In the genomic region with DNA sequence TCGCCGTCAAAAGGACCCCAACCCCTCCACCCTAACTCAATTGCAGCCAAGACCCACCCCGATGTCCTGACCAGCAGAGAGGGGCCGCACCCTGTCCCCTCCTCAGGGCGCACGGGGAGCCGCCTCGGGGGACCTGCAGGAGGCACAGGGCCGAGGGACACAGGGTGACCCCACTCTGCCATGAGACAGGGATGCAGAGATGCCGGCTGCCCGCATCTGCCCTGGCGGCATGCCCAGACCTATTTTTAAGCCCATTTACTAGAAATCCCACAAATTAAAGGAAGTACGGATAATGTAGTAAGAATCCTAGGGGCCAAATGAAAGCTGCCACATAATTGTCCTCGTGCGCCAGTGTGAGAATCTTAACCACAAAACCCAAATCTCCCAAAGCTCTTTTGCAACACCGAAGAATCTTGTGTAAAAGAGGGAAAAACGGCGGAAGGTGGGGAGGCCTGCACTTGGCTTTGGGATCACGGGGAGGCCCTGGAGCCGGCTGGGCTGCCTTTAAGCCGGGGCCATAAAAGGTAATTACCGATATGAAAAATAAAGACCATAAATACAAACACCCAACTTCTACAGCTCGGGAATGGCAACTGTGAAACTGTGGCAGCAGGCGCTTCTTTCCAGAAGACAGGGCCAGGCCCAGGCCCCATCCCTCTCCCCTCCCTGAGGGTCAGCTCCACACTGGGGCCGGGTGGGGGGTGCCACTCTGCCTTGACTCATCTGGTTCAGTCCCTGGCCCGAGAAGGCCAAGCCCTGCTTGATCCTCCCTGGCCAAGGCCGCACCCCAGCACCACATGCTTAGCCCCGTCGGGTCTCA, we compare ENCODE assay signal across 12 cellular contexts. TPM values are rescaled to one million over a fixed set of nuclear protein-coding genes. Genes with fewer than 3 reads are reported as not detected.
A peak's percentile ranks its signal among the peaks of the same experiment; 100 is the strongest.
DNase-seq lines count a peak whose midpoint lies in the region; ATAC-seq and TF ChIP-seq lines count a peak whose summit lies in the region.
"Had no signal": no experiment of that assay in that cellular context is flagged by ENCODE, and none has a peak within 500 bp of the region (broad histone marks: within the 10 kb centered on the region; RNA-seq: fewer than 3 reads in every experiment).

No MANE protein-coding gene starts in this region.

- no peak for ATAC-seq in HG03460 (IDR thresholded peaks at IDR 0.05; ENCODE audit: unreplicated experiment)
- ATAC-seq in GM21447 (IDR thresholded peaks at IDR 0.05; ENCODE audit: unreplicated experiment), result no peak
- ATAC-seq in activated naive CD8-positive, alpha-beta T cell treated with anti-CD3 and anti-CD28 coated beads, Interleukin-2, amount 50 U/mL, for 24 hours, result no peak

- peak; percentile 63 for DNase-seq in BJ (ENCODE audit: low read depth)
- peak; percentile 69 for DNase-seq in LHCN-M2 (ENCODE audit: low read depth)
- peak; percentile 72 for DNase-seq in astrocyte of the spinal cord (ENCODE audit: low read depth, low spot score)
- peak; percentile 36 for DNase-seq in myocyte (ENCODE audit: low read depth)
- no peak for DNase-seq in NCI-H1694 (lab: John Stamatoyannopoulos, UW)
- no peak for DNase-seq in activated naive CD8-positive, alpha-beta T cell treated with anti-CD3 and anti-CD28 coated beads, Interleukin-2, amount 50 U/mL, for 24 hours
- DNase-seq: KG1, NCI-H510A had no signal

- TF ChIP-seq CTCF in BJ (IDR thresholded peaks at IDR 0.05; ENCODE audit: insufficient read depth, low read depth, low read length) (no peak), astrocyte of the spinal cord (IDR thresholded peaks at IDR 0.05; ENCODE audit: low read depth, low read length) (no peak)

- no peaks in the 10 kb centered on the region for H3K27me3 ChIP-seq in BJ (ENCODE audit: control insufficient read depth, insufficient read depth, low read length)
- H3K27me3 ChIP-seq: right lobe of liver had no signal

- POLR2A ChIA-PET in BJ (lab: Charles Lee), result no interaction called here

- CTCF ChIA-PET in BJ (lab: Yijun Ruan, JAX), result interaction anchor here (0.7 to 1.0 kb wide), 2 partner anchors 8 to 100 kb away, joined by 3 read pairs; no protein-coding TSS in a partner anchor

- H3K4me3 ChIP-seq in BJ (ENCODE audit: low read depth, low read length) (no peak overlapping the region), astrocyte of the spinal cord (ENCODE audit: low read depth, low read length) (no peak overlapping the region)
- H3K4me3 ChIP-seq: right lobe of liver had no signal

- no peak overlapping the region for H3K4me3 Mint-ChIP-seq in activated naive CD8-positive, alpha-beta T cell treated with anti-CD3 and anti-CD28 coated beads, Interleukin-2, amount 50 U/mL, for 24 hours
- H3K4me3 Mint-ChIP-seq: mesothelial cell of epicardium had no signal

- H3K36me3 ChIP-seq in BJ (ENCODE audit: control insufficient read depth, insufficient read depth, low read length), result peaks cover 3% of the 10 kb centered on the region; the same call in 1 of the 2 replicates

- H3K4me1 Mint-ChIP-seq in activated naive CD8-positive, alpha-beta T cell treated with anti-CD3 and anti-CD28 coated beads, Interleukin-2, amount 50 U/mL, for 24 hours, result peaks cover 10% of the 10 kb centered on the region

- in situ Hi-C loops in astrocyte of the spinal cord (cut with HindIII; ENCODE audit: low sequenced_read_pairs), result no loop called here

- no peaks in the 10 kb centered on the region for H3K27me3 Mint-ChIP-seq in activated naive CD8-positive, alpha-beta T cell treated with anti-CD3 and anti-CD28 coated beads, Interleukin-2, amount 50 U/mL, for 24 hours

- H3K9me3 Mint-ChIP-seq in activated naive CD8-positive, alpha-beta T cell treated with anti-CD3 and anti-CD28 coated beads, Interleukin-2, amount 50 U/mL, for 24 hours, result no peaks in the 10 kb centered on the region

- no peaks in the 10 kb centered on the region for H3K36me3 Mint-ChIP-seq in activated naive CD8-positive, alpha-beta T cell treated with anti-CD3 and anti-CD28 coated beads, Interleukin-2, amount 50 U/mL, for 24 hours (ENCODE audit: low read depth)

- no peak overlapping the region for H3K27ac Mint-ChIP-seq in activated naive CD8-positive, alpha-beta T cell treated with anti-CD3 and anti-CD28 coated beads, Interleukin-2, amount 50 U/mL, for 24 hours
- H3K27ac Mint-ChIP-seq: mesothelial cell of epicardium had no signal

RNA-seq across cellular contexts. Expression of a gene that starts 35.0 kb away (rescaled TPM):
- polyA plus RNA-seq in BJ (2011; rRNA removed), result 14.7 and 19.2 TPM in 2 replicates
- 24.7 and 26.4 TPM in 2 replicates for polyA minus RNA-seq in BJ (2011; rRNA and poly(A)+ RNA removed)
- total RNA-seq in LHCN-M2 (2014; rRNA removed) (29.0 and 34.4 TPM in 2 replicates), myocyte (22.8 and 31.6 TPM in 2 replicates)
- polyA plus RNA-seq in LHCN-M2 (2012), result 12.0 TPM
- 16.2 TPM for polyA plus RNA-seq in myocyte (2012)

RNA-seq across cellular contexts. Expression of a gene that starts 58.6 kb away (rescaled TPM):
- 12.3 and 20.7 TPM in 2 replicates for polyA plus RNA-seq in BJ (2011; rRNA removed)
- polyA minus RNA-seq in BJ (2011; rRNA and poly(A)+ RNA removed), result 12.5 and 15.2 TPM in 2 replicates
- total RNA-seq in LHCN-M2 (2014; rRNA removed) (54.7 TPM in 2 replicates), myocyte (38.9 and 41.5 TPM in 2 replicates)
- polyA plus RNA-seq in LHCN-M2 (2012), result 32.3 TPM
- 38.7 TPM for polyA plus RNA-seq in myocyte (2012)

Comparison
In these comparisons a context has a peak if more than half of its experiments do, and no peak if none do; other contexts are left out.
1. DNase-seq: peak in BJ (single experiment), LHCN-M2 (single experiment), astrocyte of the spinal cord (single experiment) and myocyte (single experiment); none in NCI-H1694 (single experiment) and activated naive CD8-positive, alpha-beta T cell treated with anti-CD3 and anti-CD28 coated beads, Interleukin-2, amount 50 U/mL, for 24 hours (single experiment).